In genomic region chr10:67296926-67297325, GRCh38 we compare ENCODE assay signal across 8 cellular contexts.
"Had no signal": no experiment of that assay in that cellular context is flagged by ENCODE, and none has a peak within 500 bp of the region (broad histone marks: within the 10 kb centered on the region; RNA-seq: fewer than 3 reads in every experiment).

No MANE protein-coding gene starts in this region.

- ATAC-seq: HCT116, K562 had no signal

- FAIRE-seq: HTR-8/SVneo, K562 had no signal

- DNase-seq: GM23248, GOT3, H7, HFFc6, IMR-90 had no signal
